Comparison of ENCODE assay signal across 26 cellular contexts in the genomic region with DNA sequence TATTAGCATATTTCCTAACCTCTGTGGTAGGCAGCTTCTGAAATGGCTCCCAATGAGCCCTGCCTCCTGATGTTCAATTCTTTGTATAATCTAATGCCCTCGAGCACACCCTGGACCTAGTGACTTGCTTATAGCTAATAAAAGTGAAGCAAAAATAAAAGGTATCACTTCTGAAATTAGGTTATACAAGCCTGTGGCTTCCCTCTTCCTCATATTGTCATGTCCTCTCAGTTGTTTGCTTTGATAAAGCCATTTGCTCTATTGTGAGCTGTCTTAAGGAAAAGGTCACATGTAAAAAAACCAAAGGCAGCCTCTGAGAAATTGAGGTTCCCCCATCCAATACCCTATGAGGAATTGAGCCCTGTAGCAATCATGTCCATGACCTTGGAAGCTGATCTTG.
"Had no signal": no experiment of that assay in that cellular context is flagged by ENCODE, and none has a peak within 500 bp of the region (broad histone marks: within the 10 kb centered on the region; RNA-seq: fewer than 3 reads in every experiment).

No MANE protein-coding gene starts in this region.

- ATAC-seq: activated CD4-positive, alpha-beta T cell treated with anti-CD3 and anti-CD28 coated beads for 36 hours; activated naive CD4-positive, alpha-beta T cell treated with anti-CD3 and anti-CD28 coated beads, Interleukin-2, amount 50 U/mL, for 72 hours; activated T-helper 17 cell treated with anti-CD3 and anti-CD28 coated beads, Interleukin-2, amount 50 U/mL, for 72 hours; left colon; pancreas; psoas muscle; WTC11 had no signal

- DNase-seq: activated CD4-positive, alpha-beta T cell treated with anti-CD3 and anti-CD28 coated beads for 36 hours; activated CD4-positive, alpha-beta T cell treated with anti-CD3 and anti-CD28 coated beads, Interleukin-2, amount 50 U/mL, for 4 hours; activated CD8-positive, alpha-beta memory T cell treated with anti-CD3 and anti-CD28 coated beads for 24 hours; activated CD8-positive, alpha-beta memory T cell treated with anti-CD3 and anti-CD28 coated beads, Interleukin-2, amount 50 U/mL, for 4 hours; activated T-cell treated with anti-CD3 and anti-CD28 coated beads, Interleukin-2, amount 50 U/mL, for 24 hours; adrenal gland; brain microvascular endothelial cell; caudate nucleus; dermis blood vessel endothelial cell; effector CD8-positive, alpha-beta T cell; erythroblast; foreskin fibroblast; left colon; pancreas; psoas muscle; spleen; stimulated activated CD4-positive, alpha-beta T cell treated with anti-CD3 and anti-CD28 coated beads, Interleukin-4, amount 100 ng/mL, for 1 hour; substantia nigra; tibial artery had no signal

- H3K27me3 ChIP-seq: adrenal gland, ascending aorta, brain microvascular endothelial cell, neutrophil, pancreas, right atrium auricular region, spleen, tibial artery had no signal

- H3K4me1 ChIP-seq: adrenal gland, ascending aorta, pancreas, psoas muscle, right atrium auricular region, spleen, tibial artery had no signal

- H3K9me3 ChIP-seq: adrenal gland, ascending aorta, neutrophil, pancreas, psoas muscle, right atrium auricular region, tibial artery had no signal

- H3K27ac ChIP-seq: adrenal gland, ascending aorta, brain microvascular endothelial cell, neutrophil, pancreas, psoas muscle, right atrium auricular region, spleen, tibial artery had no signal

- FAIRE-seq: keratinocyte, pancreas had no signal

- H3K36me3 ChIP-seq: adrenal gland, ascending aorta, brain microvascular endothelial cell, neutrophil, pancreas, right atrium auricular region, spleen, tibial artery had no signal

- H3K4me3 ChIP-seq: adrenal gland, ascending aorta, pancreas, psoas muscle, right atrium auricular region, spleen, tibial artery had no signal
